Comparison of ENCODE assay signal across 8 cellular contexts in genomic region chr7:134986363-134987231, GRCh38. TPM values are rescaled to one million over a fixed set of nuclear protein-coding genes. Genes with fewer than 3 reads are reported as not detected.
DNase-seq lines count a peak whose midpoint lies in the region; ATAC-seq, FAIRE-seq and TF ChIP-seq lines count a peak whose summit lies in the region.

AGBL3 (plus strand) TSS chr7:134986508; CDS start chr7:134987934, 1,426 bp downstream.

- H3K4me1 Mint-ChIP-seq in neural crest cell, result peaks cover 27% of the 10 kb centered on the region

- H3K9ac ChIP-seq in ES-I3 (ENCODE audit: low read depth, low read length) (peak within 1 kb of the TSS; percentile 88), stomach smooth muscle (ENCODE audit: low read length in 2 of 2) (peak within 1 kb of the TSS; percentile 90 to 95)

- FAIRE-seq in H54 (lab: Jason Lieb, UNC), result peak; percentile 93

- H3K27ac ChIP-seq in RWPE2 (ENCODE audit: poor library complexity, severe bottlenecking) (peak within 1 kb of the TSS; percentile 39), stomach smooth muscle (ENCODE audit: low read length) (peak within 1 kb of the TSS; percentile 83)

- TF ChIP-seq CTCF in RWPE2 (IDR thresholded peaks at IDR 0.05; ENCODE audit: poor library complexity, severe bottlenecking) (peak; percentile 88), foreskin fibroblast (IDR thresholded peaks at IDR 0.05; ENCODE audit: low read depth, low read length) (peak; percentile 70), neural crest cell (conservative IDR thresholded peaks at IDR 0.05) (peak; percentile 64)

- H3K4me3 ChIP-seq in RWPE2 (ENCODE audit: severe bottlenecking) (peak within 1 kb of the TSS; percentile 70), foreskin fibroblast (ENCODE audit: low read depth in 1 of 2, low read length in 2 of 2) (peak within 1 kb of the TSS; percentile 83 to 84), stomach smooth muscle (ENCODE audit: low read length in 2 of 2) (peak within 1 kb of the TSS; percentile 95 to 99)

- H3K27ac Mint-ChIP-seq in neural crest cell (ENCODE audit: unreplicated experiment), result peak within 1 kb of the TSS; percentile 98

- H3K27me3 ChIP-seq in RWPE2 (ENCODE audit: insufficient read depth, poor library complexity, severe bottlenecking) (no peaks in the 10 kb centered on the region), stomach smooth muscle (ENCODE audit: control insufficient read depth in 1 of 2, insufficient read depth in 2 of 2, low read length in 2 of 2) (no peaks in the 10 kb centered on the region)

- no peaks in the 10 kb centered on the region for H3K27me3 Mint-ChIP-seq in neural crest cell (ENCODE audit: low read depth)

- H3K4me3 Mint-ChIP-seq in neural crest cell, result peak within 1 kb of the TSS; percentile 93

- H3K4me1 ChIP-seq in ES-I3 (ENCODE audit: insufficient read depth, low read length), result no peaks in the 10 kb centered on the region
- peaks cover 12% of the 10 kb centered on the region for H3K4me1 ChIP-seq in RWPE2 (ENCODE audit: insufficient read depth, poor library complexity, severe bottlenecking)
- H3K4me1 ChIP-seq in stomach smooth muscle (ENCODE audit: control insufficient read depth, insufficient read depth, low read length), result no peaks in the 10 kb centered on the region

- peak; percentile 43 for TF ChIP-seq POLR2A in H54 (IDR thresholded peaks at IDR 0.05; ENCODE audit: low read depth, low read length)

- DNase-seq in H54 (ENCODE audit: insufficient read length, low spot score), result peak; percentile 90
- DNase-seq in LoVo (ENCODE audit: low spot score), result peak; percentile 98
- peak; percentile 94 for DNase-seq in RWPE2 (ENCODE audit: low spot score)
- peak; percentile 61 for DNase-seq in activated gamma-delta T cell (lab: John Stamatoyannopoulos, UW)
- DNase-seq in foreskin fibroblast, result peak; percentile 95 to 98
- DNase-seq in neural crest cell (ENCODE audit: low read depth, low spot score), result peak; percentile 90

- peak; percentile 97 for ATAC-seq in RWPE2 (ENCODE audit: low read depth)

- H3K9me3 ChIP-seq in ES-I3 (ENCODE audit: control insufficient read depth, insufficient read depth, low read length), result no peaks in the 10 kb centered on the region
- no peaks in the 10 kb centered on the region for H3K9me3 ChIP-seq in RWPE2 (ENCODE audit: severe bottlenecking)
- no peaks in the 10 kb centered on the region for H3K9me3 ChIP-seq in stomach smooth muscle (ENCODE audit: control insufficient read depth in 2 of 2, low read length in 2 of 2)

- H3K36me3 ChIP-seq in ES-I3 (ENCODE audit: insufficient read depth, low read length) (no peaks in the 10 kb centered on the region), RWPE2 (ENCODE audit: low read depth) (peaks cover 15% of the 10 kb centered on the region), stomach smooth muscle (ENCODE audit: control insufficient read depth in 2 of 2, insufficient read depth in 2 of 2, low read length in 2 of 2) (no peaks in the 10 kb centered on the region)

- H3K9me3 Mint-ChIP-seq in neural crest cell, result no peaks in the 10 kb centered on the region

- peaks cover 16% of the 10 kb centered on the region for H3K36me3 Mint-ChIP-seq in neural crest cell (ENCODE audit: low read depth)

RNA-seq across cellular contexts. Expression of gene AGBL3, which starts in this region (rescaled TPM):
- 3.5 and 5.5 TPM in 2 replicates for total RNA-seq in neural crest cell

Comparison
In these comparisons a context has a peak if more than half of its experiments do, and no peak if none do; other contexts are left out.
1. Peak in every context shown above with its lines: DNase-seq, ATAC-seq, H3K4me3 ChIP-seq and H3K27ac ChIP-seq.